Comparison of ENCODE assay signal across 31 cellular contexts in the genomic region with DNA sequence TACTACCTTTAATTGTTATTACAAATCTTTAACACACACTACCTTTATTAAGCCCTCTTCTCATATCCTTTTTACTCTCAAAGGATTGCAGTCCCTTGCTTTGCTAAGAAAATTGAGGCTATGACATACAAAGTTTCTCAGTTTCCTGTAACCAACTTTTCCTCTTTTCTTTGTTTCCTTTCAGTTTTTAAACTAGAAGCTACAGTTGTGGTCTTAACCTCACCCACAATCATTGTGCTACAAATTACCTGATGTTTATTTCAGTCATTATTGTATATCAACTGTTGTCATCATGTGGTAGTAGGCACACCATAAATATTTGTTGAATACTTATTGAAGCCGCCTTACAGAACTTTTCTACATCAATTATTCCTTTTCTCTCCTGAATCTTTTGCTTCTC. TPM values are rescaled to one million over a fixed set of nuclear protein-coding genes. Genes with fewer than 3 reads are reported as not detected.
DNase-seq lines count a peak whose midpoint lies in the region; ATAC-seq, FAIRE-seq and TF ChIP-seq lines count a peak whose summit lies in the region.
"Had no signal": no experiment of that assay in that cellular context is flagged by ENCODE, and none has a peak within 500 bp of the region (broad histone marks: within the 10 kb centered on the region; RNA-seq: fewer than 3 reads in every experiment).

No MANE protein-coding gene starts in this region.

- no peak for TF ChIP-seq POLR2A in GM12892 (IDR thresholded peaks at IDR 0.05; ENCODE audit: low read depth, low read length)

- ATAC-seq in activated T-cell treated with anti-CD3 and anti-CD28 coated beads, Interleukin-2, amount 50 U/mL, for 72 hours (replicated peaks in 1 of 2), result peak; percentile 41 to 51
- ATAC-seq in T-helper 17 cell, result peak; percentile 76
- ATAC-seq: heart right ventricle, mucosa of descending colon, pancreas had no signal

- no peak overlapping the region for H3K27ac ChIP-seq in small intestine (ENCODE audit: low read depth in 1 of 2, low read length in 1 of 2)
- H3K27ac ChIP-seq: ascending aorta, cardiac muscle cell, heart right ventricle, pancreas, SJCRH30, upper lobe of left lung had no signal

- TF ChIP-seq CTCF in GM13976 (IDR thresholded peaks at IDR 0.05; ENCODE audit: borderline replicate concordance, control extremely low read depth, extremely low read depth, insufficient read depth, missing control alignments), result no peak

- FAIRE-seq in GM12892 (lab: Jason Lieb, UNC) (peak; percentile 92), small intestine (lab: Jason Lieb, UNC) (no peak)
- FAIRE-seq: pancreas had no signal

- no peak overlapping the region for H3K4me3 Mint-ChIP-seq in activated T-cell treated with anti-CD3 and anti-CD28 coated beads, Interleukin-2, amount 50 U/mL, for 72 hours
- no peak overlapping the region for H3K4me3 Mint-ChIP-seq in activated T-cell treated with anti-CD3 and anti-CD28 coated beads, Interleukin-2, amount 50 U/mL, for 24 hours
- H3K4me3 Mint-ChIP-seq in T-helper 17 cell, result no peak overlapping the region
- H3K4me3 Mint-ChIP-seq: activated naive CD8-positive, alpha-beta T cell had no signal

- H3K36me3 Mint-ChIP-seq in activated T-cell treated with anti-CD3 and anti-CD28 coated beads, Interleukin-2, amount 50 U/mL, for 72 hours (ENCODE audit: insufficient read depth in 2 of 2), result no peaks in the 10 kb centered on the region
- no peaks in the 10 kb centered on the region for H3K36me3 Mint-ChIP-seq in activated T-cell treated with anti-CD3 and anti-CD28 coated beads, Interleukin-2, amount 50 U/mL, for 24 hours (ENCODE audit: low read depth)
- H3K36me3 Mint-ChIP-seq in T-helper 17 cell (ENCODE audit: low read depth), result no peaks in the 10 kb centered on the region
- H3K36me3 Mint-ChIP-seq: activated naive CD8-positive, alpha-beta T cell had no signal

- H3K36me3 ChIP-seq in small intestine (ENCODE audit: control insufficient read depth in 2 of 2, insufficient read depth in 2 of 2, low read length in 2 of 2), result no peaks in the 10 kb centered on the region
- H3K36me3 ChIP-seq: ascending aorta, cardiac muscle cell, HAP-1, heart right ventricle, pancreas, SJCRH30, upper lobe of left lung had no signal

- no peaks in the 10 kb centered on the region for H3K27me3 Mint-ChIP-seq in activated T-cell treated with anti-CD3 and anti-CD28 coated beads, Interleukin-2, amount 50 U/mL, for 72 hours (ENCODE audit: low read depth)
- H3K27me3 Mint-ChIP-seq in activated T-cell treated with anti-CD3 and anti-CD28 coated beads, Interleukin-2, amount 50 U/mL, for 24 hours, result no peaks in the 10 kb centered on the region
- no peaks in the 10 kb centered on the region for H3K27me3 Mint-ChIP-seq in T-helper 17 cell
- H3K27me3 Mint-ChIP-seq: activated naive CD8-positive, alpha-beta T cell had no signal

- peaks cover 29% of the 10 kb centered on the region for H3K4me1 Mint-ChIP-seq in activated T-cell treated with anti-CD3 and anti-CD28 coated beads, Interleukin-2, amount 50 U/mL, for 72 hours (ENCODE audit: low read depth)
- peaks cover 25% of the 10 kb centered on the region for H3K4me1 Mint-ChIP-seq in activated T-cell treated with anti-CD3 and anti-CD28 coated beads, Interleukin-2, amount 50 U/mL, for 24 hours (ENCODE audit: low read depth)
- peaks cover 4% of the 10 kb centered on the region for H3K4me1 Mint-ChIP-seq in T-helper 17 cell

- in situ Hi-C loops in GM13976 (cut with MboI; ENCODE audit: low sequenced_read_pairs, unreplicated experiment), result no loop called here

- H3K27me3 ChIP-seq in small intestine (ENCODE audit: control insufficient read depth in 2 of 2, insufficient read depth in 2 of 2, low read length in 2 of 2), result peaks cover 0 to 2% of the 10 kb centered on the region in 2 donors
- H3K27me3 ChIP-seq: ascending aorta, pancreas, SJCRH30, upper lobe of left lung had no signal

- no peak for DNase-seq in activated T-cell treated with anti-CD3 and anti-CD28 coated beads, Interleukin-2, amount 50 U/mL, for 72 hours
- no peak for DNase-seq in activated T-cell treated with anti-CD3 and anti-CD28 coated beads, Interleukin-2, amount 50 U/mL, for 24 hours
- DNase-seq in GM12892 (ENCODE audit: insufficient read length) (no peak), T-helper 17 cell (no peak), small intestine (peak; percentile 20), NCI-H2171 treated with DMSO at 0.1 percent for 48 hours (lab: John Stamatoyannopoulos, UW) (no peak), head of caudate nucleus (no peak), GM13976 (ENCODE audit: low spot score) (no peak)
- DNase-seq: activated CD4-positive, CD25-positive, alpha-beta regulatory T cell; cortex of kidney; foreskin fibroblast; heart right ventricle; kidney glomerular epithelial cell; mucosa of descending colon; NCI-H1092; NCI-H1930; NCI-H526 treated with DMSO at 0.1 percent for 48 hours; pancreas; retina; SJCRH30; stimulated activated CD4-positive, alpha-beta T cell treated with anti-CD3 and anti-CD28 coated beads, Interleukin-2, amount 100 ng/mL, for 24 hours; upper lobe of left lung had no signal

- no peak overlapping the region for H3K27ac Mint-ChIP-seq in activated T-cell treated with anti-CD3 and anti-CD28 coated beads, Interleukin-2, amount 50 U/mL, for 72 hours
- no peak overlapping the region for H3K27ac Mint-ChIP-seq in activated T-cell treated with anti-CD3 and anti-CD28 coated beads, Interleukin-2, amount 50 U/mL, for 24 hours
- H3K27ac Mint-ChIP-seq in T-helper 17 cell, result no peak overlapping the region
- H3K27ac Mint-ChIP-seq: activated naive CD8-positive, alpha-beta T cell had no signal

- H3K9me3 Mint-ChIP-seq in activated T-cell treated with anti-CD3 and anti-CD28 coated beads, Interleukin-2, amount 50 U/mL, for 72 hours, result peaks cover 0 to 2% of the 10 kb centered on the region in 2 donors
- H3K9me3 Mint-ChIP-seq in activated T-cell treated with anti-CD3 and anti-CD28 coated beads, Interleukin-2, amount 50 U/mL, for 24 hours, result no peaks in the 10 kb centered on the region

- H3K9me3 ChIP-seq in T-helper 17 cell (ENCODE audit: control insufficient read depth, low read length, poor library complexity, severe bottlenecking) (no peaks in the 10 kb centered on the region), small intestine (ENCODE audit: control insufficient read depth, low read depth) (no peaks in the 10 kb centered on the region)
- H3K9me3 ChIP-seq: ascending aorta, HAP-1, heart right ventricle, mucosa of descending colon, pancreas, SJCRH30, upper lobe of left lung had no signal

- no peak overlapping the region for H3K4me3 ChIP-seq in small intestine (ENCODE audit: low read depth in 1 of 2, low read length in 2 of 2)
- H3K4me3 ChIP-seq: ascending aorta, cardiac muscle cell, HAP-1, heart right ventricle, lung, mucosa of descending colon, pancreas, SJCRH30, smooth muscle cell, upper lobe of left lung had no signal

- no peaks in the 10 kb centered on the region for H3K4me1 ChIP-seq in small intestine (ENCODE audit: control insufficient read depth in 2 of 2, insufficient read depth in 1 of 2, low read depth in 1 of 2, low read length in 1 of 2)
- H3K4me1 ChIP-seq: ascending aorta, HAP-1, pancreas, SJCRH30, upper lobe of left lung had no signal

- intact Hi-C loops in head of caudate nucleus (cut with DNase I), result no loop called here

- WGBS in small intestine, 3 donors, result 84 to 93% (median 90%) methylated on average over 1 of the region's 1 CpG

RNA-seq across cellular contexts. Expression of a gene that starts 51.8 kb away (rescaled TPM):
- 10 to 100 TPM; 41.6 to 48.8 TPM for total RNA-seq in activated T-cell treated with anti-CD3 and anti-CD28 coated beads, Interleukin-2, amount 50 U/mL, for 72 hours
- polyA plus RNA-seq in GM12892 (2012; ENCODE audit: missing spikeins), result 64.8 TPM
- 10 to 100 TPM; 24.8 to 38.0 TPM for total RNA-seq in T-helper 17 cell
- 1 to 10 TPM in 1 of 3 donors, under 1 TPM in 2; 0.22 to 1.6 (median 0.81) TPM for polyA plus RNA-seq in small intestine
- total RNA-seq: ascending aorta, cardiac muscle cell, RPMI7951, SJCRH30, smooth muscle cell had no signal
- polyA plus RNA-seq: BJ, cardiac muscle cell, neural cell, smooth muscle cell had no signal
